ENCODE assay signal across 17 cellular contexts in genomic region chr9:131715906-131716305, GRCh38. TPM values are rescaled to one million over a fixed set of nuclear protein-coding genes. Genes with fewer than 3 reads are reported as not detected.
DNase-seq lines count a peak whose midpoint lies in the region; ATAC-seq and TF ChIP-seq lines count a peak whose summit lies in the region.
"Had no signal": no experiment of that assay in that cellular context is flagged by ENCODE, and none has a peak within 500 bp of the region (broad histone marks: within the 10 kb centered on the region; RNA-seq: fewer than 3 reads in every experiment).

No MANE protein-coding gene starts in this region.

- TF ChIP-seq CTCF in cardiac fibroblast (IDR thresholded peaks at IDR 0.05; ENCODE audit: low read depth, low read length) (no peak), left ventricle myocardium inferior (IDR thresholded peaks at IDR 0.05; ENCODE audit: borderline replicate concordance) (no peak)

- no peak overlapping the region for H3K9ac ChIP-seq in mesendoderm (ENCODE audit: low read length)
- H3K9ac ChIP-seq: parathyroid adenoma had no signal

- no peaks in the 10 kb centered on the region for H3K9me3 ChIP-seq in CD4-positive, CD25-positive, alpha-beta regulatory T cell (ENCODE audit: control insufficient read depth in 2 of 2, low read length in 2 of 2)
- H3K9me3 ChIP-seq in left ventricle myocardium inferior (replicated peaks): no peaks in the 10 kb centered on the region
- H3K9me3 ChIP-seq: adrenal gland had no signal

- no peak overlapping the region for H3K4ac ChIP-seq in mesendoderm (ENCODE audit: low read depth, low read length)

- H3K18ac ChIP-seq in mesendoderm (ENCODE audit: low read length): no peak overlapping the region

- peaks cover 26% of the 10 kb centered on the region for H3K4me1 ChIP-seq in CD4-positive, CD25-positive, alpha-beta regulatory T cell (ENCODE audit: control insufficient read depth, insufficient read depth, low read length, poor library complexity, severe bottlenecking)
- H3K4me1 ChIP-seq in left ventricle myocardium inferior (peaks cover 97% of the 10 kb centered on the region), mesendoderm (ENCODE audit: control insufficient read depth, low read depth, low read length) (peaks cover 7% of the 10 kb centered on the region)
- H3K4me1 ChIP-seq: parathyroid adenoma had no signal

- DNase-seq in CD4-positive, CD25-positive, alpha-beta regulatory T cell: no peak
- DNase-seq in cardiac fibroblast (ENCODE audit: low read depth in 2 of 2): peak; percentile 39 to 62
- DNase-seq in left ventricle myocardium inferior: peak; percentile 64
- peak; percentile 62 for DNase-seq in pulmonary artery endothelial cell (ENCODE audit: low read depth, low spot score)
- no peak for DNase-seq in mesendoderm
- DNase-seq in NCI-H345 treated with DMSO at 0.1 percent for 48 hours (lab: John Stamatoyannopoulos, UW; ENCODE audit: unreplicated experiment): no peak
- no peak for DNase-seq in H7
- DNase-seq: activated CD4-positive, alpha-beta T cell treated with anti-CD3 and anti-CD28 coated beads, Interleukin-2, amount 50 U/mL, for 48 hours; activated T-cell treated with anti-CD3 and anti-CD28 coated beads, Interleukin-2, amount 50 U/mL, for 48 hours; CD8-positive, alpha-beta T cell; NCI-H1092; NCI-H2107; NCI-H69; PC-9 had no signal

- peaks cover 36 to 84% (median 65%) of the 10 kb centered on the region in 4 donors for H3K4me1 Mint-ChIP-seq in CD4-positive, CD25-positive, alpha-beta regulatory T cell

- H3K36me3 Mint-ChIP-seq in CD4-positive, CD25-positive, alpha-beta regulatory T cell: peaks cover 36% of the 10 kb centered on the region

- H3K27me3 ChIP-seq in CD4-positive, CD25-positive, alpha-beta regulatory T cell (ENCODE audit: control insufficient read depth, insufficient read depth, low read length): no peaks in the 10 kb centered on the region
- H3K27me3 ChIP-seq in left ventricle myocardium inferior (ENCODE audit: low read depth) (no peaks in the 10 kb centered on the region), mesendoderm (ENCODE audit: insufficient read depth, low read length, poor library complexity) (no peaks in the 10 kb centered on the region), H7 (ENCODE audit: control insufficient read depth, insufficient read depth, low read length) (no peaks in the 10 kb centered on the region)
- H3K27me3 ChIP-seq: adrenal gland had no signal

- no peak overlapping the region for H2BK120ac ChIP-seq in mesendoderm (ENCODE audit: low read depth, low read length)

- H3K56ac ChIP-seq in mesendoderm (ENCODE audit: low read length): no peak overlapping the region

- no peak overlapping the region for H4K8ac ChIP-seq in mesendoderm (ENCODE audit: low read depth, low read length)

- no CpG with 5 or more reads among the region's 5 CpGs for WGBS in mesendoderm (ENCODE audit: extremely low coverage, insufficient coverage, low lambda C conversion rate)

- H3K79me2 ChIP-seq in mesendoderm (ENCODE audit: control insufficient read depth, insufficient read depth, low read length): peaks cover 29% of the 10 kb centered on the region
- H3K79me2 ChIP-seq: parathyroid adenoma had no signal

- no peak overlapping the region for H3K23ac ChIP-seq in mesendoderm (ENCODE audit: low read length)

- H3K4me3 ChIP-seq in CD4-positive, CD25-positive, alpha-beta regulatory T cell (ENCODE audit: low read depth, low read length): no peak overlapping the region
- H3K4me3 ChIP-seq in cardiac fibroblast (replicated peaks in 1 of 2; ENCODE audit: low read depth in 2 of 2, low read length in 2 of 2) (no peak overlapping the region), left ventricle myocardium inferior (no peak overlapping the region), mesendoderm (ENCODE audit: low read length) (no peak overlapping the region), H7 (ENCODE audit: insufficient read depth, low read depth, low read length) (no peak overlapping the region)
- H3K4me3 ChIP-seq: adrenal gland, PC-9 had no signal

- H3K79me1 ChIP-seq in mesendoderm (ENCODE audit: low read length): peaks cover 16% of the 10 kb centered on the region

- H3K4me3 Mint-ChIP-seq in CD4-positive, CD25-positive, alpha-beta regulatory T cell: no peak overlapping the region
- H3K4me3 Mint-ChIP-seq: CD8-positive, alpha-beta T cell had no signal

- no peaks in the 10 kb centered on the region for H3K9me3 Mint-ChIP-seq in CD4-positive, CD25-positive, alpha-beta regulatory T cell
- H3K9me3 Mint-ChIP-seq: CD8-positive, alpha-beta T cell had no signal

- H2AK5ac ChIP-seq in mesendoderm (ENCODE audit: low read length): no peak overlapping the region

- H2BK15ac ChIP-seq in mesendoderm (replicated peaks; ENCODE audit: low read depth): no peak overlapping the region

- no peak for ATAC-seq in CD4-positive, CD25-positive, alpha-beta regulatory T cell (ENCODE audit: low read depth in 2 of 2)
- no peak for ATAC-seq in HG03342 (IDR thresholded peaks at IDR 0.05; ENCODE audit: unreplicated experiment)
- ATAC-seq: CD8-positive, alpha-beta T cell had no signal

- no peak overlapping the region for H3K27ac ChIP-seq in CD4-positive, CD25-positive, alpha-beta regulatory T cell (ENCODE audit: insufficient read depth, low read length, poor library complexity, severe bottlenecking)
- H3K27ac ChIP-seq in left ventricle myocardium inferior (replicated peaks) (peak overlapping the region; percentile 83), mesendoderm (ENCODE audit: low read depth, low read length) (no peak overlapping the region)
- H3K27ac ChIP-seq: PC-9 had no signal

- peaks cover 15% of the 10 kb centered on the region for H3K36me3 ChIP-seq in CD4-positive, CD25-positive, alpha-beta regulatory T cell (ENCODE audit: control insufficient read depth, insufficient read depth, low read length)
- H3K36me3 ChIP-seq in left ventricle myocardium inferior (peaks cover under 1% of the 10 kb centered on the region), mesendoderm (ENCODE audit: control insufficient read depth, insufficient read depth, low read length) (no peaks in the 10 kb centered on the region), H7 (replicated peaks; ENCODE audit: control insufficient read depth, insufficient read depth, low read length) (no peaks in the 10 kb centered on the region; the same call in 1 of the 2 replicates)
- H3K36me3 ChIP-seq: adrenal gland had no signal

- no peak overlapping the region for H2BK5ac ChIP-seq in mesendoderm (ENCODE audit: low read length)

- H4K5ac ChIP-seq in mesendoderm (ENCODE audit: low read length): no peak overlapping the region

- H3K4me2 ChIP-seq in mesendoderm (ENCODE audit: low read length): no peak overlapping the region
- H3K4me2 ChIP-seq: PC-9 had no signal

- no peaks in the 10 kb centered on the region for H3K27me3 Mint-ChIP-seq in CD4-positive, CD25-positive, alpha-beta regulatory T cell

- intact Hi-C loops in left ventricle myocardium inferior (cut with micrococcal nuclease): no loop called here

- peak overlapping the region; percentile 35 to 47 (median 36) for H3K27ac Mint-ChIP-seq in CD4-positive, CD25-positive, alpha-beta regulatory T cell
- H3K27ac Mint-ChIP-seq: CD8-positive, alpha-beta T cell had no signal

RNA-seq across cellular contexts. Expression of gene RAPGEF1, which starts 24.0 kb away (rescaled TPM):
- 159 TPM for total RNA-seq in CD4-positive, CD25-positive, alpha-beta regulatory T cell
- 1 to 10 TPM; 3.8 to 7.3 (median 4.6) TPM for polyA plus RNA-seq in CD4-positive, CD25-positive, alpha-beta regulatory T cell
- total RNA-seq in left ventricle myocardium inferior (95.9 TPM), pulmonary artery endothelial cell (44.1 and 49.3 TPM in 2 replicates)
- 43.2 TPM for polyA plus RNA-seq in mesendoderm (2013, experiment 1 of 2)
- polyA plus RNA-seq in mesendoderm (2013, experiment 2 of 2): 44.5 TPM
- 47.1 and 49.6 TPM in 2 replicates for total RNA-seq in H7 (2014; rRNA removed; shearing (Covaris generic))

Comparison
In these comparisons a context has a peak if more than half of its experiments do, and no peak if none do; other contexts are left out.
1. DNase-seq: peak in cardiac fibroblast (2 of 2), left ventricle myocardium inferior (single experiment) and pulmonary artery endothelial cell (single experiment); none in CD4-positive, CD25-positive, alpha-beta regulatory T cell (0 of 3), mesendoderm (single experiment), NCI-H345 treated with DMSO at 0.1 percent for 48 hours (single experiment) and H7 (single experiment).